Comparison of ENCODE assay signal across 1 cellular context in genomic region chr11:11036185-11037161, GRCh38.
TF ChIP-seq lines count a peak whose summit lies in the region.

No MANE protein-coding gene starts in this region.

TF ChIP-seq in SK-N-SH treated with all-trans-retinoic acid at 6 μM for 48 hours, 23 proteins besides CTCF, POLR2A, EP300 and RAD21 (continued from another document):
- no peak for TF ChIP-seq PPARA (CRISPR knock-in tag; IDR thresholded peaks at IDR 0.05; ENCODE audit: borderline replicate concordance)
- TF ChIP-seq TCF4 (CRISPR knock-in tag; IDR thresholded peaks at IDR 0.05; ENCODE audit: borderline replicate concordance) = no peak
- no peak for TF ChIP-seq RARB (CRISPR knock-in tag; IDR thresholded peaks at IDR 0.05)
- TF ChIP-seq CSRNP3 (CRISPR knock-in tag; IDR thresholded peaks at IDR 0.05) = no peak
- no peak for TF ChIP-seq ZNF565 (CRISPR knock-in tag; conservative IDR thresholded peaks at IDR 0.05; ENCODE audit: low read depth)
- no peak for TF ChIP-seq ZNF8 (CRISPR knock-in tag; IDR thresholded peaks at IDR 0.05)
- TF ChIP-seq CSDC2 (CRISPR knock-in tag; IDR thresholded peaks at IDR 0.05) = no peak
- TF ChIP-seq ARNTL (CRISPR knock-in tag; IDR thresholded peaks at IDR 0.05; ENCODE audit: borderline replicate concordance, low read depth) = no peak
- TF ChIP-seq ESRRG (CRISPR knock-in tag; IDR thresholded peaks at IDR 0.05) = no peak
TF ChIP-seq in SK-N-SH treated with all-trans-retinoic acid at 6 μM for 48 hours: peak in this region for 0.
